Comparison of ENCODE assay signal across 2 cellular contexts in genomic region chr13:40624338-40624737, GRCh38.
TF ChIP-seq lines count a peak whose summit lies in the region.

No MANE protein-coding gene starts in this region.

TF ChIP-seq in SK-N-SH, 30 proteins besides CTCF, POLR2A, EP300 and RAD21:
- TF ChIP-seq SIN3A (IDR thresholded peaks at IDR 0.05; ENCODE audit: borderline replicate concordance, low read depth, low read length): no peak
- TF ChIP-seq ZBTB33 (IDR thresholded peaks at IDR 0.05; ENCODE audit: borderline replicate concordance, low read depth): no peak
- 0 out of 2 replicates have a peak, but pooled peaks have one; percentile 10 for TF ChIP-seq TCF12 (IDR thresholded peaks at IDR 0.05)

TF ChIP-seq in HepG2, 621 proteins besides CTCF, POLR2A, EP300 and RAD21 (continued from another document):
- no peak for TF ChIP-seq FOXP1 (IDR thresholded peaks at IDR 0.05)
- no peak for TF ChIP-seq FOXP1 (CRISPR knock-in tag; IDR thresholded peaks at IDR 0.05)
- no peak for TF ChIP-seq MEF2D (CRISPR knock-in tag; IDR thresholded peaks at IDR 0.05)
- TF ChIP-seq ZNF296 (CRISPR knock-in tag; conservative IDR thresholded peaks at IDR 0.05): no peak
- no peak for TF ChIP-seq ZMAT5 (CRISPR knock-in tag; IDR thresholded peaks at IDR 0.05; ENCODE audit: borderline replicate concordance, low read depth)
- TF ChIP-seq PITX1 (CRISPR knock-in tag; IDR thresholded peaks at IDR 0.05): no peak
- TF ChIP-seq ZFP36 (IDR thresholded peaks at IDR 0.05; ENCODE audit: borderline replicate concordance, low read depth, low read length, partially characterized antibody): no peak
- TF ChIP-seq E2F5 (CRISPR knock-in tag; conservative IDR thresholded peaks at IDR 0.05): no peak
- TF ChIP-seq HES4 (CRISPR knock-in tag; IDR thresholded peaks at IDR 0.05; ENCODE audit: borderline replicate concordance): no peak
- no peak for TF ChIP-seq XRCC5 (optimal IDR thresholded peaks at IDR 0.05; ENCODE audit: low read length)
- no peak for TF ChIP-seq THAP9 (CRISPR knock-in tag; IDR thresholded peaks at IDR 0.05; ENCODE audit: borderline replicate concordance)
- no peak for TF ChIP-seq PHF5A (CRISPR knock-in tag; IDR thresholded peaks at IDR 0.05; ENCODE audit: low read depth, unreplicated experiment)
